In genomic region chr1:234909307-234909706, GRCh38 we compare ENCODE assay signal across 23 cellular contexts.
"Had no signal": no experiment of that assay in that cellular context is flagged by ENCODE, and none has a peak within 500 bp of the region (broad histone marks: within the 10 kb centered on the region; RNA-seq: fewer than 3 reads in every experiment).

No MANE protein-coding gene starts in this region.

- H3K4me3 ChIP-seq: esophagus squamous epithelium, gastroesophageal sphincter, lung, ovary, right atrium auricular region, sigmoid colon, skin epidermis, tibial artery, upper lobe of left lung, uterus had no signal

- H3K9me3 Mint-ChIP-seq: dendritic cell treated with granulocyte-macrophage colony-stimulating factor and Interleukin-4, amounts not matched to agents 40 ng/mL and 50 ng/mL, for 4 days; effector memory CD8-positive, alpha-beta T cell; naive thymus-derived CD8-positive, alpha-beta T cell; neural crest cell; stimulated activated naive CD8-positive, alpha-beta T cell treated with anti-CD3 and anti-CD28 coated beads, Interleukin-15, Interleukin-2, amounts not matched to agents 100 ng/mL and 50 ng/mL, for 24 hours had no signal

- H3K36me3 Mint-ChIP-seq: naive thymus-derived CD8-positive, alpha-beta T cell had no signal

- FAIRE-seq: colon, kidney had no signal

- H3K9me3 ChIP-seq: esophagus squamous epithelium, gastroesophageal sphincter, ovary, right atrium auricular region, sigmoid colon, tibial artery, upper lobe of left lung, uterus had no signal

- H3K27ac Mint-ChIP-seq: stimulated activated naive CD8-positive, alpha-beta T cell treated with anti-CD3 and anti-CD28 coated beads, Interleukin-15, Interleukin-2, amounts not matched to agents 100 ng/mL and 50 ng/mL, for 24 hours had no signal

- ATAC-seq: effector memory CD8-positive, alpha-beta T cell; gastroesophageal sphincter; naive thymus-derived CD8-positive, alpha-beta T cell had no signal

- H3K27me3 Mint-ChIP-seq: dendritic cell treated with granulocyte-macrophage colony-stimulating factor and Interleukin-4, amounts not matched to agents 40 ng/mL and 50 ng/mL, for 4 days; effector memory CD8-positive, alpha-beta T cell; naive thymus-derived CD8-positive, alpha-beta T cell; stimulated activated naive CD8-positive, alpha-beta T cell treated with anti-CD3 and anti-CD28 coated beads, Interleukin-15, Interleukin-2, amounts not matched to agents 100 ng/mL and 50 ng/mL, for 24 hours had no signal

- H3K27ac ChIP-seq: ovary had no signal

- H3K27me3 ChIP-seq: esophagus squamous epithelium, gastroesophageal sphincter, ovary, right atrium auricular region, sigmoid colon, tibial artery, upper lobe of left lung, uterus had no signal

- DNase-seq: effector memory CD8-positive, alpha-beta T cell; esophagus squamous epithelium; foreskin fibroblast; glutamatergic neuron; left cardiac atrium; left ventricle myocardium superior; mesendoderm; naive thymus-derived CD8-positive, alpha-beta T cell; ovary; sigmoid colon; stimulated activated CD4-positive, alpha-beta T cell treated with anti-CD3 and anti-CD28 coated beads, Interleukin-2, amount 100 ng/mL, for 48 hours; tibial artery; uterus had no signal

- H3K36me3 ChIP-seq: esophagus squamous epithelium, gastroesophageal sphincter, ovary, right atrium auricular region, sigmoid colon, tibial artery, upper lobe of left lung, uterus had no signal

- H3K4me3 Mint-ChIP-seq: dendritic cell treated with granulocyte-macrophage colony-stimulating factor and Interleukin-4, amounts not matched to agents 40 ng/mL and 50 ng/mL, for 4 days; effector memory CD8-positive, alpha-beta T cell; naive thymus-derived CD8-positive, alpha-beta T cell; neural crest cell; stimulated activated naive CD8-positive, alpha-beta T cell treated with anti-CD3 and anti-CD28 coated beads, Interleukin-15, Interleukin-2, amounts not matched to agents 100 ng/mL and 50 ng/mL, for 24 hours had no signal
